ENCODE assay signal across 15 cellular contexts in the genomic region with DNA sequence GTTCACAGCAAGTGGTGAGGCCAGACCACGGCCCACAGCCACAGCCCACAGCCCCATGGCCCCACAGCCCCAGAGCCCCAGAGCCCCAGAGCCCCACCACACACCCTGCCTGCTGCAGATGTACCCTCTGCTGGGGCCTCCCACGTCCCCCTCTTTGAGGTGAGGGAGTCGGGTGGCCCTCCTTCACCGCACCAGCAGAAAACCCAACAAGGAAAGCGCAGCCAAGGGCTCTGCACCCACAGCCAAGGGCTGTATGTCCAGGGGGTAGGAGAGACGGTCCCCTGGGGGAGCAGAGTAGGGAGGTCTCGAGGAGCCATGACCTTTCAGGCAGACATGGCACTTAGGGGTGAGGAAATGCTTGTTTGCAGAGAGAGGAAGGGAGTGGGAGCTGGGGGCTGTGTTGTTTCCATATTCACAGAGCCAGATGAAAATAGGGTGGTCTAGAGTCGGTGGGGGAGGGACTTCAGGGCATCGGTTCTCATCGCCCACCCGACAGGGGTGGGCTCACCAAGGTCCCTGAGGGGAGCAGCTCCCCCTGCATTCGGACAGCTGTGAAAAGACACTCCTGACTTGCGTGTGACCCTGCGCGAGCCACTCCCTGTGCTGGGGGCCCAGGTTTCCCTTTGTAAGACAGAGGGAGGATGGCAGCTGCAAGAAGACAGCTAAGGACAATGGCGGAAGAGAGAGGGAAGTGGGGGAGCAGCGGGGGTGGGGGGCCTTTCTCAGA.
DNase-seq lines count a peak whose midpoint lies in the region; ATAC-seq and TF ChIP-seq lines count a peak whose summit lies in the region.
"Had no signal": no experiment of that assay in that cellular context is flagged by ENCODE, and none has a peak within 500 bp of the region (broad histone marks: within the 10 kb centered on the region; RNA-seq: fewer than 3 reads in every experiment).

No MANE protein-coding gene starts in this region.

- H3K79me2 ChIP-seq in H9 (ENCODE audit: insufficient read depth, low read length): no peaks in the 10 kb centered on the region

- H4K8ac ChIP-seq in H9 (replicated peaks; ENCODE audit: insufficient read length, low read depth, low read length): no peak overlapping the region

- no peaks in the 10 kb centered on the region for H3K79me1 ChIP-seq in H9 (ENCODE audit: insufficient read depth, low read depth, low read length, poor library complexity, severe bottlenecking)

- H3K27ac Mint-ChIP-seq in H9 (peak overlapping the region in 2 of 3 experiments; percentile 48 to 49; a peak in 3 of 7 replicates), neural crest cell (ENCODE audit: unreplicated experiment) (peak overlapping the region; percentile 62), chondrocyte (ENCODE audit: unreplicated experiment) (no peak overlapping the region)
- H3K27ac Mint-ChIP-seq: B cell; CD4-positive, alpha-beta memory T cell; IgD-negative memory B cell had no signal

- H3K9me3 Mint-ChIP-seq in H9 (no peaks in the 10 kb centered on the region), neural crest cell (no peaks in the 10 kb centered on the region), chondrocyte (ENCODE audit: low read depth) (no peaks in the 10 kb centered on the region)
- H3K9me3 Mint-ChIP-seq: CD4-positive, alpha-beta memory T cell; IgD-negative memory B cell had no signal

- H3K4me2 ChIP-seq in H9 (ENCODE audit: insufficient read depth, insufficient read length, low read length): no peak overlapping the region
- H3K4me2 ChIP-seq: PC-9 had no signal

- H3K36me3 Mint-ChIP-seq in H9 (ENCODE audit: insufficient read depth in 1 of 3, low read depth in 3 of 3) (no peaks in the 10 kb centered on the region), neural crest cell (ENCODE audit: low read depth) (no peaks in the 10 kb centered on the region), chondrocyte (ENCODE audit: low read depth) (no peaks in the 10 kb centered on the region)
- H3K36me3 Mint-ChIP-seq: CD4-positive, alpha-beta memory T cell; IgD-negative memory B cell had no signal

- WGBS in H9 (ENCODE audit: extremely low coverage, insufficient read length, low lambda C conversion rate): no CpG with 5 or more reads among the region's 17 CpGs
- WGBS in suprapubic skin: 76% methylated on average over 13 of the region's 17 CpGs

- H2AFZ ChIP-seq in H9 (ENCODE audit: low read length): no peak overlapping the region
- H2AFZ ChIP-seq: PC-9 had no signal

- H3K27ac ChIP-seq in H9 (ENCODE audit: insufficient read length, low read depth, low read length): no peak overlapping the region
- H3K27ac ChIP-seq in suprapubic skin: no peak overlapping the region
- H3K27ac ChIP-seq: PC-9, SK-N-MC had no signal

- H2BK20ac ChIP-seq in H9 (ENCODE audit: low read depth, low read length, poor library complexity, severe bottlenecking): no peak overlapping the region

- H2BK12ac ChIP-seq in H9 (ENCODE audit: insufficient read length, low read depth, low read length): no peak overlapping the region

- H3K27me3 Mint-ChIP-seq in H9 (ENCODE audit: low read depth) (peaks cover 6% of the 10 kb centered on the region), neural crest cell (ENCODE audit: low read depth) (no peaks in the 10 kb centered on the region), chondrocyte (ENCODE audit: low read depth) (no peaks in the 10 kb centered on the region)

- H4K5ac ChIP-seq in H9 (ENCODE audit: insufficient read length, low read depth, low read length): no peak overlapping the region

- no peak overlapping the region for H3K56ac ChIP-seq in H9 (ENCODE audit: insufficient read length, low read depth, low read length)

- H2BK120ac ChIP-seq in H9 (ENCODE audit: low read depth, low read length, poor library complexity, severe bottlenecking): no peak overlapping the region

- no peaks in the 10 kb centered on the region for H3K36me3 ChIP-seq in suprapubic skin

- H3K27me3 ChIP-seq in H9 (ENCODE audit: insufficient read depth, low read length) (no peaks in the 10 kb centered on the region), suprapubic skin (peaks cover 11% of the 10 kb centered on the region)

- H4K20me1 ChIP-seq in H9 (ENCODE audit: control insufficient read depth, insufficient read depth, insufficient read length): no peaks in the 10 kb centered on the region

- no peak overlapping the region for H2BK5ac ChIP-seq in H9 (ENCODE audit: insufficient read length, low read length)

- no peak overlapping the region for H3T11ph ChIP-seq in H9 (ENCODE audit: low read length)

- no peak overlapping the region for H3K4ac ChIP-seq in H9 (ENCODE audit: low read depth, low read length)

- H3K23ac ChIP-seq in H9 (ENCODE audit: insufficient read length, low read depth, low read length): no peak overlapping the region

- no peak overlapping the region for H3K9ac ChIP-seq in H9 (ENCODE audit: extremely low read depth, insufficient read length, low read length)

- H3K4me3 Mint-ChIP-seq in H9: no peak overlapping the region
- no peak overlapping the region for H3K4me3 Mint-ChIP-seq in neural crest cell
- no peak overlapping the region for H3K4me3 Mint-ChIP-seq in chondrocyte (ENCODE audit: unreplicated experiment)
- H3K4me3 Mint-ChIP-seq: B cell; CD4-positive, alpha-beta memory T cell; IgD-negative memory B cell had no signal

- H3K4me1 ChIP-seq in H9 (ENCODE audit: insufficient read depth, low read length): no peaks in the 10 kb centered on the region
- H3K4me1 ChIP-seq in suprapubic skin: no peaks in the 10 kb centered on the region

- no peak for TF ChIP-seq CTCF in H9 (conservative IDR thresholded peaks at IDR 0.05)
- no peak for TF ChIP-seq CTCF in neural crest cell (conservative IDR thresholded peaks at IDR 0.05)
- TF ChIP-seq CTCF in suprapubic skin (IDR thresholded peaks at IDR 0.05): no peak
- no peak for TF ChIP-seq CTCF in chondrocyte (IDR thresholded peaks at IDR 0.05)

- H2AK5ac ChIP-seq in H9 (ENCODE audit: insufficient read length, low read length): no peak overlapping the region

- DNase-seq in H9 (peak; percentile 20), erythroblast (lab: John Stamatoyannopoulos, UW) (peak; percentile 10 to 24), neural crest cell (ENCODE audit: low read depth, low spot score) (no peak), suprapubic skin (ENCODE audit: low spot score in 2 of 2) (peak; percentile 20 to 63), COLO829 (ENCODE audit: low spot score) (no peak), chondrocyte (ENCODE audit: low spot score) (no peak)
- DNase-seq: CD4-positive, alpha-beta memory T cell; NCI-H146; NCI-H226; NCI-H69; PC-9 had no signal

- H2BK15ac ChIP-seq in H9 (ENCODE audit: low read depth, low read length): no peak overlapping the region

- no peak for ATAC-seq in GM19328 (IDR thresholded peaks at IDR 0.05; ENCODE audit: unreplicated experiment)

- no peaks in the 10 kb centered on the region for H3K23me2 ChIP-seq in H9 (ENCODE audit: insufficient read length, low read depth, low read length, poor library complexity, severe bottlenecking)

- no peak overlapping the region for H4K91ac ChIP-seq in H9 (ENCODE audit: insufficient read length, low read depth, low read length)

- no peak for TF ChIP-seq EP300 in suprapubic skin (IDR thresholded peaks at IDR 0.05)

- H3K4me3 ChIP-seq in suprapubic skin: no peak overlapping the region
- H3K4me3 ChIP-seq: PC-9, SK-N-MC had no signal

- no peak overlapping the region for H3K18ac ChIP-seq in H9 (ENCODE audit: insufficient read length, low read depth, low read length)

- peaks cover 7 to 35% of the 10 kb centered on the region in 2 experiments for H3K4me1 Mint-ChIP-seq in H9
- H3K4me1 Mint-ChIP-seq in neural crest cell: peaks cover 27% of the 10 kb centered on the region
- no peaks in the 10 kb centered on the region for H3K4me1 Mint-ChIP-seq in chondrocyte (ENCODE audit: low read depth)
- H3K4me1 Mint-ChIP-seq: B cell had no signal

- no peaks in the 10 kb centered on the region for H3K9me3 ChIP-seq in H9 (ENCODE audit: control insufficient read depth, low read depth, low read length)
- no peaks in the 10 kb centered on the region for H3K9me3 ChIP-seq in suprapubic skin

- TF ChIP-seq POLR2A in erythroblast (IDR thresholded peaks at IDR 0.05; ENCODE audit: low read length): no peak
- no peak for TF ChIP-seq POLR2A in suprapubic skin (IDR thresholded peaks at IDR 0.05)

- H3K14ac ChIP-seq in H9 (ENCODE audit: insufficient read depth, low read length): no peak overlapping the region

Comparison
In these comparisons a context has a peak if more than half of its experiments do, and no peak if none do; other contexts are left out.
1. DNase-seq: peak in H9 (single experiment), erythroblast (2 of 2) and suprapubic skin (2 of 2); none in neural crest cell (single experiment), COLO829 (single experiment) and chondrocyte (single experiment).